Comparison of ENCODE assay signal across 16 cellular contexts in genomic region chr1:201560328-201561194, GRCh38. TPM values are rescaled to one million over a fixed set of nuclear protein-coding genes. Genes with fewer than 3 reads are reported as not detected.
DNase-seq lines count a peak whose midpoint lies in the region; ATAC-seq and TF ChIP-seq lines count a peak whose summit lies in the region.
"Had no signal": no experiment of that assay in that cellular context is flagged by ENCODE, and none has a peak within 500 bp of the region (broad histone marks: within the 10 kb centered on the region; RNA-seq: fewer than 3 reads in every experiment).

No MANE protein-coding gene starts in this region.

- DNase-seq in endodermal cell, result peak; percentile 36
- DNase-seq in effector memory CD8-positive, alpha-beta T cell, result no peak

- H3K9me3 ChIP-seq in BLaER1 treated with 17β-estradiol and CSF1 and Interleukin-3, amounts not matched to agents 10 nM and 100 nM (replicated peaks in 1 of 11), result no peaks in the 10 kb centered on the region
- no peaks in the 10 kb centered on the region for H3K9me3 ChIP-seq in OCI-LY3 (ENCODE audit: insufficient read depth, low read length)
- no peaks in the 10 kb centered on the region for H3K9me3 ChIP-seq in endodermal cell (ENCODE audit: control insufficient read depth, low read length)
- no peaks in the 10 kb centered on the region for H3K9me3 ChIP-seq in skeletal muscle satellite cell (replicated peaks; ENCODE audit: low read length)
- H3K9me3 ChIP-seq: heart left ventricle, thoracic aorta had no signal

- ATAC-seq in effector memory CD8-positive, alpha-beta T cell (replicated peaks), result no peak
- no peak for ATAC-seq in HG02981 (IDR thresholded peaks at IDR 0.05; ENCODE audit: unreplicated experiment)
- ATAC-seq in GM18868 (IDR thresholded peaks at IDR 0.05; ENCODE audit: unreplicated experiment), result no peak
- ATAC-seq in GM19324 (IDR thresholded peaks at IDR 0.05; ENCODE audit: low FRiP score, unreplicated experiment), result no peak

- no peaks in the 10 kb centered on the region for H3K36me3 Mint-ChIP-seq in endodermal cell (ENCODE audit: low read depth)
- H3K36me3 Mint-ChIP-seq in effector memory CD8-positive, alpha-beta T cell (ENCODE audit: insufficient read depth), result no peaks in the 10 kb centered on the region
- H3K36me3 Mint-ChIP-seq: naive thymus-derived CD8-positive, alpha-beta T cell; stimulated activated naive B cell treated with anti-CD40 and anti-IgM and Interleukin-4, amounts not matched to agents 10 μg/mL and 1 μg/mL and 100 μg/mL, for 72 hours; WTC11 had no signal

- H3K4me1 Mint-ChIP-seq in endodermal cell, result peaks cover 3% of the 10 kb centered on the region
- peaks cover 0 to 5% of the 10 kb centered on the region in 2 donors for H3K4me1 Mint-ChIP-seq in effector memory CD8-positive, alpha-beta T cell (ENCODE audit: low read depth in 2 of 2)

- H3K27ac Mint-ChIP-seq in endodermal cell, result no peak overlapping the region
- H3K27ac Mint-ChIP-seq in effector memory CD8-positive, alpha-beta T cell, result no peak overlapping the region
- H3K27ac Mint-ChIP-seq: activated naive CD4-positive, alpha-beta T cell treated with anti-CD3 and anti-CD28 coated beads for 36 hours; CD4-positive, alpha-beta T cell; naive thymus-derived CD8-positive, alpha-beta T cell; stimulated activated naive B cell treated with anti-CD40 and anti-IgM and Interleukin-4, amounts not matched to agents 10 μg/mL and 1 μg/mL and 100 μg/mL, for 72 hours; WTC11 had no signal

- H3K4me2 ChIP-seq in BLaER1 treated with 17β-estradiol and CSF1 and Interleukin-3, amounts not matched to agents 10 nM and 100 nM, result peak overlapping the region; percentile 35 to 85 (median 75); a peak in 21 of 22 replicates
- H3K4me2 ChIP-seq in OCI-LY3 (ENCODE audit: low read length), result peak overlapping the region; percentile 63; the same call in 1 of the 2 replicates
- H3K4me2 ChIP-seq in skeletal muscle satellite cell (ENCODE audit: low read length), result peak overlapping the region; percentile 78

- WGBS in endodermal cell (ENCODE audit: insufficient coverage in 1 of 2, insufficient read length in 1 of 2), 2 experiments, result 84 to 88% methylated on average over 8 to 9 of the region's 9 CpGs

- peaks cover 7% of the 10 kb centered on the region for H3K27me3 Mint-ChIP-seq in endodermal cell (ENCODE audit: insufficient read depth)
- peaks cover 0 to under 1% of the 10 kb centered on the region in 2 donors for H3K27me3 Mint-ChIP-seq in effector memory CD8-positive, alpha-beta T cell
- H3K27me3 Mint-ChIP-seq: CD4-positive, alpha-beta T cell; naive thymus-derived CD8-positive, alpha-beta T cell; stimulated activated naive B cell treated with anti-CD40 and anti-IgM and Interleukin-4, amounts not matched to agents 10 μg/mL and 1 μg/mL and 100 μg/mL, for 72 hours had no signal

- H3K36me3 ChIP-seq in BLaER1 treated with 17β-estradiol and CSF1 and Interleukin-3, amounts not matched to agents 10 nM and 100 nM, result peaks cover 0 to 57% (median 30%) of the 10 kb centered on the region in 11 experiments; a peak in 18 of 22 replicates
- H3K36me3 ChIP-seq in OCI-LY3 (replicated peaks; ENCODE audit: low read depth, low read length), result no peaks in the 10 kb centered on the region
- H3K36me3 ChIP-seq in endodermal cell (ENCODE audit: control insufficient read depth, insufficient read depth, low read length), result no peaks in the 10 kb centered on the region
- no peaks in the 10 kb centered on the region for H3K36me3 ChIP-seq in skeletal muscle satellite cell (ENCODE audit: insufficient read depth, low read length)
- H3K36me3 ChIP-seq: cardiac muscle cell, heart left ventricle, thoracic aorta had no signal

- H3K9ac ChIP-seq in BLaER1 treated with 17β-estradiol and CSF1 and Interleukin-3, amounts not matched to agents 10 nM and 100 nM, result peak overlapping the region in 7 of 11 experiments; percentile 0 to 59 (median 9); a peak in 6 of 22 replicates
- H3K9ac ChIP-seq in OCI-LY3 (ENCODE audit: low read length) (no peak overlapping the region), endodermal cell (ENCODE audit: extremely low read depth, low read length, poor library complexity, severe bottlenecking) (no peak overlapping the region), skeletal muscle satellite cell (ENCODE audit: low read depth, low read length) (peak overlapping the region; percentile 75)

- H3K79me2 ChIP-seq in OCI-LY3 (ENCODE audit: low read length), result no peaks in the 10 kb centered on the region

- H3K4me3 ChIP-seq in BLaER1 treated with 17β-estradiol and CSF1 and Interleukin-3, amounts not matched to agents 10 nM and 100 nM, result peak overlapping the region in 3 of 10 experiments; percentile 6 to 13 (median 6); a peak in 1 of 20 replicates
- H3K4me3 ChIP-seq in OCI-LY3 (ENCODE audit: low read length) (no peak overlapping the region), endodermal cell (ENCODE audit: low read length) (no peak overlapping the region), skeletal muscle satellite cell (ENCODE audit: low read length) (no peak overlapping the region)
- H3K4me3 ChIP-seq: cardiac muscle cell, heart left ventricle, thoracic aorta had no signal

- TF ChIP-seq CTCF in OCI-LY3 (IDR thresholded peaks at IDR 0.05; ENCODE audit: low read depth, low read length), result no peak
- TF ChIP-seq CTCF in endodermal cell (conservative IDR thresholded peaks at IDR 0.05), result no peak

- H2AFZ ChIP-seq in OCI-LY3 (ENCODE audit: low read depth, low read length), result peak overlapping the region; percentile 57; the same call in 1 of the 2 replicates

- H4K20me1 ChIP-seq in BLaER1 treated with 17β-estradiol and CSF1 and Interleukin-3, amounts not matched to agents 10 nM and 100 nM, result peaks cover 0 to 100% (median 96%) of the 10 kb centered on the region in 11 experiments; a peak in 18 of 22 replicates
- H4K20me1 ChIP-seq in OCI-LY3 (ENCODE audit: insufficient read depth, low read length), result no peaks in the 10 kb centered on the region

- H3K27me3 ChIP-seq in BLaER1 treated with 17β-estradiol and CSF1 and Interleukin-3, amounts not matched to agents 10 nM and 100 nM, result no peaks in the 10 kb centered on the region
- H3K27me3 ChIP-seq in OCI-LY3 (ENCODE audit: low read depth, low read length) (no peaks in the 10 kb centered on the region; the same call in 1 of the 2 replicates), endodermal cell (ENCODE audit: control insufficient read depth, insufficient read depth, low read length, poor library complexity, severe bottlenecking) (no peaks in the 10 kb centered on the region), skeletal muscle satellite cell (ENCODE audit: control insufficient read depth, insufficient read depth, low read length) (no peaks in the 10 kb centered on the region)
- H3K27me3 ChIP-seq: cardiac muscle cell, heart left ventricle had no signal

- no peak overlapping the region for H3K4me3 Mint-ChIP-seq in endodermal cell
- no peak overlapping the region for H3K4me3 Mint-ChIP-seq in effector memory CD8-positive, alpha-beta T cell
- H3K4me3 Mint-ChIP-seq: activated naive CD4-positive, alpha-beta T cell treated with anti-CD3 and anti-CD28 coated beads for 36 hours; CD4-positive, alpha-beta T cell; naive thymus-derived CD8-positive, alpha-beta T cell; WTC11 had no signal

- H3K4me1 ChIP-seq in BLaER1 treated with 17β-estradiol and CSF1 and Interleukin-3, amounts not matched to agents 10 nM and 100 nM, result peaks cover 65 to 95% (median 81%) of the 10 kb centered on the region in 10 experiments
- H3K4me1 ChIP-seq in OCI-LY3 (ENCODE audit: low read length) (peaks cover 8% of the 10 kb centered on the region), endodermal cell (ENCODE audit: control insufficient read depth, insufficient read depth, low read length) (no peaks in the 10 kb centered on the region), skeletal muscle satellite cell (ENCODE audit: control insufficient read depth, insufficient read depth, low read length) (peaks cover 82% of the 10 kb centered on the region)

- H3K27ac ChIP-seq in BLaER1 treated with 17β-estradiol and CSF1 and Interleukin-3, amounts not matched to agents 10 nM and 100 nM, result peak overlapping the region in 8 of 11 experiments; percentile 10 to 64 (median 36); a peak in 13 of 22 replicates
- no peak overlapping the region for H3K27ac ChIP-seq in OCI-LY3 (ENCODE audit: low read length)
- H3K27ac ChIP-seq in endodermal cell (ENCODE audit: low read depth, low read length), result no peak overlapping the region
- H3K27ac ChIP-seq: cardiac muscle cell had no signal

- no peaks in the 10 kb centered on the region for H3K9me3 Mint-ChIP-seq in endodermal cell
- H3K9me3 Mint-ChIP-seq in effector memory CD8-positive, alpha-beta T cell, result no peaks in the 10 kb centered on the region
- H3K9me3 Mint-ChIP-seq: activated naive CD4-positive, alpha-beta T cell treated with anti-CD3 and anti-CD28 coated beads for 36 hours; CD4-positive, alpha-beta T cell; naive thymus-derived CD8-positive, alpha-beta T cell; stimulated activated naive B cell treated with anti-CD40 and anti-IgM and Interleukin-4, amounts not matched to agents 10 μg/mL and 1 μg/mL and 100 μg/mL, for 72 hours; WTC11 had no signal

RNA-seq across cellular contexts. Expression of gene NAV1, which starts 21.6 kb away (rescaled TPM):
- total RNA-seq in endodermal cell, result 10 to 100 TPM; 42.2 to 62.5 TPM
- 25.8 TPM for polyA plus RNA-seq in endodermal cell (2013, experiment 1 of 2)
- polyA plus RNA-seq in endodermal cell (2013, experiment 2 of 2), result 23.3 TPM
- total RNA-seq in skeletal muscle satellite cell (2012; rRNA removed), result 43.9 and 60.7 TPM in 2 replicates

RNA-seq across cellular contexts. Expression of gene CSRP1, which starts 53.6 kb away (rescaled TPM):
- total RNA-seq in endodermal cell, result 10 to 100 TPM; 16.1 to 17.7 TPM
- polyA plus RNA-seq in endodermal cell (2013, experiment 1 of 2), result 16.1 TPM
- 21.3 TPM for polyA plus RNA-seq in endodermal cell (2013, experiment 2 of 2)
- 169 and 175 TPM in 2 replicates for total RNA-seq in skeletal muscle satellite cell (2012; rRNA removed)

Comparison
In these comparisons a context has a peak if more than half of its experiments do, and no peak if none do; other contexts are left out.
1. H3K27ac ChIP-seq: peak in BLaER1 treated with 17β-estradiol and CSF1 and Interleukin-3, amounts not matched to agents 10 nM and 100 nM (8 of 11); none in OCI-LY3 (single experiment) and endodermal cell (single experiment).
2. H3K9ac ChIP-seq: peak in BLaER1 treated with 17β-estradiol and CSF1 and Interleukin-3, amounts not matched to agents 10 nM and 100 nM (7 of 11) and skeletal muscle satellite cell (single experiment); none in OCI-LY3 (single experiment) and endodermal cell (single experiment).
3. Peak in every context shown above with its lines, with median percentiles within 50 percentile points of each other: H3K4me2 ChIP-seq.